In the genomic region with DNA sequence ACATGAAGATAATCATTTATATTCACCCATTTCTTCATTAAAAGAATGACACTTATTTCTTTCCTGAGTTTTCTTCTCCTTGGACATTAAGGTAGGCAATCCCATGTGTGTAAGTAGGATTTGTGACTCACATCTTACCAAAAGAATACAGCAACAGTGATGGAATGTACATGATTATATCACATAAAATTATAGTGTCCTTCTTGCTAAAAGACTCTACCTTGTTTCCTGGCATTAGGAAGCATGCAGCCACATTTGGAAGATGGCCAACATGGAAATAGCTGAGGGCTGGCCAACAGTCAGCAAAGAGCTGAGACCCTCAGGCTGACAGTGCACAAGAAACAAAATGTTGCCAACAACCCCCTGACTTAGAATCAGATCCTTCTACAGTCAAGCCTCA, we compare ENCODE assay signal across 1 cellular context.
TF ChIP-seq lines count a peak whose summit lies in the region.

No MANE protein-coding gene starts in this region.

TF ChIP-seq in endothelial cell of umbilical vein, 7 proteins besides CTCF, POLR2A, EP300 and RAD21:
- TF ChIP-seq JUN (IDR thresholded peaks at IDR 0.05; ENCODE audit: borderline replicate concordance, insufficient read depth, insufficient read length, low read depth) (no peak), EZH2 (IDR thresholded peaks at IDR 0.05; ENCODE audit: borderline replicate concordance, low read depth, low read length, severe bottlenecking) (no peak), MYC (IDR thresholded peaks at IDR 0.05; ENCODE audit: low read depth, low read length) (no peak)
- TF ChIP-seq, protein P1, sequence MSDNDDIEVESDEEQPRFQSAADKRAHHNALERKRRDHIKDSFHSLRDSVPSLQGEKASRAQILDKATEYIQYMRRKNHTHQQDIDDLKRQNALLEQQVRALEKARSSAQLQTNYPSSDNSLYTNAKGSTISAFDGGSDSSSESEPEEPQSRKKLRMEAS (IDR thresholded peaks at IDR 0.05; ENCODE audit: insufficient read depth, insufficient read length): no peak
TF ChIP-seq in endothelial cell of umbilical vein: peak in this region for 0.
